ENCODE assay signal across 9 cellular contexts in genomic region chr14:20782280-20782890, GRCh38. TPM values are rescaled to one million over a fixed set of nuclear protein-coding genes. Genes with fewer than 3 reads are reported as not detected.
A peak's percentile ranks its signal among the peaks of the same experiment; 100 is the strongest.
DNase-seq lines count a peak whose midpoint lies in the region; ATAC-seq and TF ChIP-seq lines count a peak whose summit lies in the region.
"Had no signal": no experiment of that assay in that cellular context is flagged by ENCODE, and none has a peak within 500 bp of the region (broad histone marks: within the 10 kb centered on the region; RNA-seq: fewer than 3 reads in every experiment).

No MANE protein-coding gene starts in this region.

- H3K4me1 Mint-ChIP-seq in activated CD8-positive, alpha-beta T cell treated with anti-CD3 and anti-CD28 coated beads for 36 hours (ENCODE audit: low read depth) = peaks cover 20% of the 10 kb centered on the region

- no peak for TF ChIP-seq POLR2A in testis (IDR thresholded peaks at IDR 0.05)

- H3K27me3 Mint-ChIP-seq in activated CD8-positive, alpha-beta T cell treated with anti-CD3 and anti-CD28 coated beads for 36 hours = peaks cover 2% of the 10 kb centered on the region

- H3K4me1 ChIP-seq in mucosa of rectum (ENCODE audit: control insufficient read depth in 2 of 2, insufficient read depth in 2 of 2, low read length in 2 of 2) (peaks cover 18% of the 10 kb centered on the region in 2 donors), testis (no peaks in the 10 kb centered on the region)

- WGBS in testis, 2 donors = 44 to 51% methylated on average over 5 of the region's 5 CpGs

- peak; percentile 4 for DNase-seq in activated CD8-positive, alpha-beta T cell treated with anti-CD3 and anti-CD28 coated beads for 36 hours
- DNase-seq in testis (no peak), NCI-H510A treated with DMSO at 0.1 percent for 48 hours (lab: John Stamatoyannopoulos, UW) (no peak), DMS79 (lab: John Stamatoyannopoulos, UW) (no peak)
- DNase-seq: IMR-90 had no signal

- H3K27me3 ChIP-seq in mucosa of rectum (ENCODE audit: control insufficient read depth in 2 of 2, insufficient read depth in 2 of 2, low read length in 2 of 2) (no peaks in the 10 kb centered on the region), testis (no peaks in the 10 kb centered on the region)

- H3K27ac Mint-ChIP-seq in activated CD8-positive, alpha-beta T cell treated with anti-CD3 and anti-CD28 coated beads for 36 hours = peak overlapping the region; percentile 39

- H3K4me3 ChIP-seq in mucosa of rectum (ENCODE audit: low read length in 2 of 2) (peak overlapping the region; percentile 53 to 70), testis (no peak overlapping the region)

- CTCF ChIA-PET in activated CD8-positive, alpha-beta T cell treated with anti-CD3 and anti-CD28 coated beads for 36 hours (lab: Charles Lee) = interaction anchor here (1.1 to 1.9 kb wide), 3 partner anchors 26 to 322 kb away, joined by 3 to 8 read pairs (median 3); no protein-coding TSS in a partner anchor

- H3K9ac ChIP-seq in mucosa of rectum (ENCODE audit: low read depth in 1 of 2, low read length in 2 of 2) = peak overlapping the region; percentile 18 to 58

- peak; percentile 44 for ATAC-seq in GM18520 (IDR thresholded peaks at IDR 0.05; ENCODE audit: unreplicated experiment)
- ATAC-seq in HG02981 (IDR thresholded peaks at IDR 0.05; ENCODE audit: unreplicated experiment) = peak; percentile 40
- ATAC-seq in activated CD8-positive, alpha-beta T cell treated with anti-CD3 and anti-CD28 coated beads for 36 hours = peak; percentile 67
- no peak for ATAC-seq in HG02840 (IDR thresholded peaks at IDR 0.05; ENCODE audit: low FRiP score, unreplicated experiment)

- no peaks in the 10 kb centered on the region for H3K36me3 Mint-ChIP-seq in activated CD8-positive, alpha-beta T cell treated with anti-CD3 and anti-CD28 coated beads for 36 hours (ENCODE audit: low read depth)

- no peak for TF ChIP-seq CTCF in activated CD8-positive, alpha-beta T cell treated with anti-CD3 and anti-CD28 coated beads for 36 hours (IDR thresholded peaks at IDR 0.05)
- TF ChIP-seq CTCF in testis (IDR thresholded peaks at IDR 0.05) = no peak

- H3K9me3 Mint-ChIP-seq in activated CD8-positive, alpha-beta T cell treated with anti-CD3 and anti-CD28 coated beads for 36 hours = no peaks in the 10 kb centered on the region

- H3K9me3 ChIP-seq in mucosa of rectum (ENCODE audit: control insufficient read depth in 2 of 2, low read length in 2 of 2) (no peaks in the 10 kb centered on the region), testis (no peaks in the 10 kb centered on the region)

- POLR2A ChIA-PET in activated CD8-positive, alpha-beta T cell treated with anti-CD3 and anti-CD28 coated beads for 36 hours (lab: Charles Lee) = no interaction called here

- H3K27ac ChIP-seq in mucosa of rectum (ENCODE audit: low read depth in 2 of 2, low read length in 2 of 2) (peak overlapping the region; percentile 57 to 70), testis (peak overlapping the region in 1 of 2 donors; percentile 37)

- H3K4me3 Mint-ChIP-seq in activated CD8-positive, alpha-beta T cell treated with anti-CD3 and anti-CD28 coated beads for 36 hours = peak overlapping the region; percentile 49

- intact Hi-C loops in activated CD8-positive, alpha-beta T cell treated with anti-CD3 and anti-CD28 coated beads for 36 hours (cut with micrococcal nuclease) = no loop called here
- intact Hi-C loops in testis (cut with DNase I; ENCODE audit: low total_unique reads) = no loop called here

- H3K36me3 ChIP-seq in mucosa of rectum (ENCODE audit: control insufficient read depth in 2 of 2, insufficient read depth in 2 of 2, low read length in 2 of 2) = no peaks in the 10 kb centered on the region
- H3K36me3 ChIP-seq in testis (ENCODE audit: low read depth, missing control alignments) = no peaks in the 10 kb centered on the region

RNA-seq across cellular contexts. Expression of gene RNASE6, which starts 1.3 kb away (rescaled TPM):
- total RNA-seq in activated CD8-positive, alpha-beta T cell treated with anti-CD3 and anti-CD28 coated beads for 36 hours = under 1 TPM in 1 of 2 experiments, not detected in 1; 0.25 TPM
- total RNA-seq in testis = 1 to 10 TPM in 1 of 2 donors, under 1 TPM in 1; 0.71 to 7.4 TPM
- 11.0 TPM for polyA plus RNA-seq in testis (ENCODE audit: insufficient read depth, low read depth, low replicate concordance)
- total RNA-seq: IMR-90 had no signal
- polyA plus RNA-seq: IMR-90 had no signal

RNA-seq across cellular contexts. Expression of gene EDDM3B, which starts 14.2 kb away (rescaled TPM):
- not detected for total RNA-seq in activated CD8-positive, alpha-beta T cell treated with anti-CD3 and anti-CD28 coated beads for 36 hours
- not detected for total RNA-seq in testis
- not detected for polyA plus RNA-seq in testis (ENCODE audit: insufficient read depth, low read depth, low replicate concordance)
- total RNA-seq: IMR-90 had no signal
- polyA plus RNA-seq: IMR-90 had no signal

RNA-seq across cellular contexts. Expression of gene RNASE1, which starts 20.3 kb away (rescaled TPM):
- not detected for total RNA-seq in activated CD8-positive, alpha-beta T cell treated with anti-CD3 and anti-CD28 coated beads for 36 hours
- 1,000 to 10,000 TPM; 2,192 to 2,939 TPM for total RNA-seq in testis
- 1,880 TPM for polyA plus RNA-seq in testis (ENCODE audit: insufficient read depth, low read depth, low replicate concordance)
- total RNA-seq: IMR-90 had no signal
- polyA plus RNA-seq: IMR-90 had no signal

RNA-seq across cellular contexts. Expression of gene EDDM3A, which starts 36.7 kb away (rescaled TPM):
- total RNA-seq in activated CD8-positive, alpha-beta T cell treated with anti-CD3 and anti-CD28 coated beads for 36 hours = not detected
- total RNA-seq in testis = under 1 TPM in 1 of 2 donors, not detected in 1; 0.39 TPM
- polyA plus RNA-seq in testis (ENCODE audit: insufficient read depth, low read depth, low replicate concordance) = 1.9 TPM
- total RNA-seq: IMR-90 had no signal
- polyA plus RNA-seq: IMR-90 had no signal

Comparison
In these comparisons a context has a peak if more than half of its experiments do, and no peak if none do; other contexts are left out.
1. H3K4me3 ChIP-seq: peak in mucosa of rectum (2 of 2); none in testis (0 of 2).
2. RNA of gene RNASE1, which starts 20.3 kb away (total RNA-seq): 2,192 to 2,939 TPM in testis; not detected in activated CD8-positive, alpha-beta T cell treated with anti-CD3 and anti-CD28 coated beads for 36 hours; every median in the first group is over 1,000 times any median in the second.